ENCODE assay signal across 1 cellular context in genomic region chr6:43539409-43539808, GRCh38. TPM values are rescaled to one million over a fixed set of nuclear protein-coding genes. Genes with fewer than 3 reads are reported as not detected.
"Had no signal": no experiment of that assay in that cellular context is flagged by ENCODE, and none has a peak within 500 bp of the region (broad histone marks: within the 10 kb centered on the region; RNA-seq: fewer than 3 reads in every experiment).

No MANE protein-coding gene starts in this region.

RNA-seq across cellular contexts. Expression of gene LRRC73, which starts 29.3 kb away (rescaled TPM):
- polyA plus RNA-seq: GM12878 had no signal
